Comparison of ENCODE assay signal across 8 cellular contexts in genomic region chr17:2244545-2245525, GRCh38. TPM values are rescaled to one million over a fixed set of nuclear protein-coding genes. Genes with fewer than 3 reads are reported as not detected.
DNase-seq lines count a peak whose midpoint lies in the region; ATAC-seq and TF ChIP-seq lines count a peak whose summit lies in the region.

No MANE protein-coding gene starts in this region.

- no peak overlapping the region for H3K27ac ChIP-seq in CD4-positive, alpha-beta memory T cell (ENCODE audit: low read depth, low read length)
- peak overlapping the region; percentile 40 to 67 for H3K27ac ChIP-seq in coronary artery
- peak overlapping the region in 1 of 3 donors; percentile 42 for H3K27ac ChIP-seq in right lobe of liver

- peak; percentile 73 to 79 (median 76) for DNase-seq in CD4-positive, alpha-beta memory T cell
- DNase-seq in NCI-H526 treated with DMSO at 0.1 percent for 48 hours (lab: John Stamatoyannopoulos, UW) = peak; percentile 12
- peak; percentile 68 to 81 for DNase-seq in activated CD4-positive, alpha-beta T cell treated with anti-CD3 and anti-CD28 coated beads, Interleukin-2, amount 50 U/mL, for 24 hours (ENCODE audit: low read depth in 1 of 2, low spot score in 1 of 2)
- peak; percentile 91 for DNase-seq in coronary artery (ENCODE audit: low spot score)
- DNase-seq in right lobe of liver = peak; percentile 87 to 91 (median 89)
- DNase-seq in stimulated activated CD4-positive, alpha-beta T cell treated with anti-CD3 and anti-CD28 coated beads, Interleukin-4, amount 100 ng/mL, for 24 hours = peak; percentile 88

- peak; percentile 92 for TF ChIP-seq CTCF in coronary artery (IDR thresholded peaks at IDR 0.05)
- peak; percentile 98 to 99 (median 98) for TF ChIP-seq CTCF in right lobe of liver (IDR thresholded peaks at IDR 0.05)

- no peak overlapping the region for H3K4me3 ChIP-seq in CD4-positive, alpha-beta memory T cell (ENCODE audit: low read length in 2 of 2)
- H3K4me3 ChIP-seq in coronary artery (no peak overlapping the region), right lobe of liver (no peak overlapping the region)

- H3K27me3 Mint-ChIP-seq in CD4-positive, alpha-beta memory T cell = no peaks in the 10 kb centered on the region

- H3K4me1 Mint-ChIP-seq in CD4-positive, alpha-beta memory T cell = peaks cover 15 to 38% (median 23%) of the 10 kb centered on the region in 4 donors

- no peaks in the 10 kb centered on the region for H3K27me3 ChIP-seq in CD4-positive, alpha-beta memory T cell (ENCODE audit: insufficient read depth, low read length)
- no peaks in the 10 kb centered on the region for H3K27me3 ChIP-seq in right lobe of liver

- peaks cover 26% of the 10 kb centered on the region for H3K36me3 ChIP-seq in CD4-positive, alpha-beta memory T cell (ENCODE audit: insufficient read depth, low read length)
- H3K36me3 ChIP-seq in right lobe of liver = peaks cover 0 to 7% (median 0%) of the 10 kb centered on the region in 4 donors

- no peaks in the 10 kb centered on the region for H3K9me3 Mint-ChIP-seq in CD4-positive, alpha-beta memory T cell

- peaks cover 40 to 54% of the 10 kb centered on the region in 2 donors for H3K36me3 Mint-ChIP-seq in CD4-positive, alpha-beta memory T cell

- CTCF ChIA-PET in CD4-positive, alpha-beta memory T cell (lab: Charles Lee; ENCODE audit: partially characterized antibody) = interaction anchor here (0.6 to 4.8 kb wide), 64 partner anchors 8 to 528 kb away, joined by 3 to 192 read pairs (median 5); partner anchors contain the start of gene HIC1

- H3K27ac Mint-ChIP-seq in CD4-positive, alpha-beta memory T cell = peak overlapping the region; percentile 48 to 93 (median 82)

- H3K4me3 Mint-ChIP-seq in CD4-positive, alpha-beta memory T cell = no peak overlapping the region

- H3K4me1 ChIP-seq in CD4-positive, alpha-beta memory T cell (ENCODE audit: insufficient read depth, low read length) = no peaks in the 10 kb centered on the region
- H3K4me1 ChIP-seq in right lobe of liver = peaks cover 0 to 6% (median 1%) of the 10 kb centered on the region in 4 donors

- intact Hi-C loops in CD4-positive, alpha-beta memory T cell (cut with micrococcal nuclease) = loop anchor here (1.0 kb wide), 5 partner anchors 21 to 337 kb away; no protein-coding TSS in a partner anchor
- intact Hi-C loops in right lobe of liver (cut with DNase I) = loop anchor here (5.0 to 10.0 kb wide), 2 partner anchors 188 to 190 kb away; partner anchors contain the start of gene HIC1 (in 2 of the 2)

- no peaks in the 10 kb centered on the region for H3K9me3 ChIP-seq in CD4-positive, alpha-beta memory T cell (ENCODE audit: control insufficient read depth in 1 of 2, low read length in 2 of 2)
- H3K9me3 ChIP-seq in right lobe of liver = no peaks in the 10 kb centered on the region

- 22% methylated on average over 7 of the region's 7 CpGs for WGBS in right lobe of liver (ENCODE audit: insufficient coverage, low coverage, low lambda C conversion rate, missing lambda C conversion rate)

- peak; percentile 53 for ATAC-seq in HG02610 (IDR thresholded peaks at IDR 0.05; ENCODE audit: unreplicated experiment)
- ATAC-seq in right lobe of liver = peak; percentile 99 to 100 (median 100)
- no peak for ATAC-seq in GM19452 (IDR thresholded peaks at IDR 0.05; ENCODE audit: unreplicated experiment)

- POLR2A ChIA-PET in CD4-positive, alpha-beta memory T cell (lab: Charles Lee; ENCODE audit: partially characterized antibody) = interaction anchor here (0.7 to 3.4 kb wide), 19 partner anchors 9 to 336 kb away, joined by 3 to 69 read pairs (median 4); partner anchors contain the start of genes HIC1, OVCA2 and TSR1

- no peak for TF ChIP-seq POLR2A in right lobe of liver (IDR thresholded peaks at IDR 0.05)

RNA-seq across cellular contexts. Expression of gene SMG6, which starts 58.8 kb away (rescaled TPM):
- 10 to 100 TPM; 51.1 to 58.5 TPM for total RNA-seq in CD4-positive, alpha-beta memory T cell
- 10 to 100 TPM in 1 of 2 donors, 1 to 10 TPM in 1; 3.8 to 10.2 TPM for polyA plus RNA-seq in CD4-positive, alpha-beta memory T cell
- total RNA-seq in right lobe of liver = 10 to 100 TPM in 1 of 6 experiments, 1 to 10 TPM in 5; 7.4 to 10.4 (median 8.9) TPM

RNA-seq across cellular contexts. Expression of gene SRR, which starts 58.9 kb away (rescaled TPM):
- total RNA-seq in CD4-positive, alpha-beta memory T cell = 10 to 100 TPM in 1 of 2 experiments, 1 to 10 TPM in 1; 6.9 to 13.1 TPM
- polyA plus RNA-seq in CD4-positive, alpha-beta memory T cell = 1 to 10 TPM; 5.6 to 6.7 TPM
- 10 to 100 TPM in 1 of 6 experiments, 1 to 10 TPM in 5; 2.7 to 10.9 (median 5.9) TPM for total RNA-seq in right lobe of liver

Comparison
In these comparisons a context has a peak if more than half of its experiments do, and no peak if none do; other contexts are left out.
1. DNase-seq: peak in every context shown above with its lines; median percentile 91 in coronary artery; 89 in right lobe of liver; 88 in stimulated activated CD4-positive, alpha-beta T cell treated with anti-CD3 and anti-CD28 coated beads, Interleukin-4, amount 100 ng/mL, for 24 hours; 76 in CD4-positive, alpha-beta memory T cell; 74 in activated CD4-positive, alpha-beta T cell treated with anti-CD3 and anti-CD28 coated beads, Interleukin-2, amount 50 U/mL, for 24 hours; 12 in NCI-H526 treated with DMSO at 0.1 percent for 48 hours.
2. RNA of gene SMG6, which starts 58.8 kb away (total RNA-seq): 51.1 to 58.5 TPM in CD4-positive, alpha-beta memory T cell; 7.4 to 10.4 TPM in right lobe of liver; every median in the first group is over 4 times any median in the second.